In the genomic region with DNA sequence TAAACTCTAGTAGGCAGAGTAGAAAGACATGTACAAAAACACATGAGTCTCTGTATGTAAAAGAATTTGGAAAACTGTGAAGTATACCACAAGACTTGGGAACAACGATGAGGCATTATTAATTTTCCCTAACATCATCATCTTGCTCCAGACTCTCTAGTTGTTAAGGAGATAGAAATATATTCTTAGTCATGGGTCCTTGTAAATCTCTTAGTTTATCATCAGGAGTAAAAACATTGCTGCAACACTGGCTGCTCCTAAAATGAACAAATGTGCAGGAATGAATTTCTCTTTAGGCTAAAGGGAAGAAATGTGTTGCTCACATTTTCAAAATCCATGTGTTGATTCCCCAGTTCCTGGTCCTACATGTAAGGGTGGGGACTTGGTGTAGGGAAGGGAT, we compare ENCODE assay signal across 6 cellular contexts.
"Had no signal": no experiment of that assay in that cellular context is flagged by ENCODE, and none has a peak within 500 bp of the region (broad histone marks: within the 10 kb centered on the region; RNA-seq: fewer than 3 reads in every experiment).

No MANE protein-coding gene starts in this region.

- H3K27ac ChIP-seq: HL-60 had no signal

- ATAC-seq: GM23338, HepG2 had no signal

- DNase-seq: H9, HCEC 1CT, KBM-7 had no signal

- H3K4me3 ChIP-seq: GM23338 had no signal

- H2AFZ ChIP-seq: GM23338 had no signal

- H3K4me2 ChIP-seq: GM23338 had no signal
